ENCODE assay signal across 1 cellular context in the genomic region with DNA sequence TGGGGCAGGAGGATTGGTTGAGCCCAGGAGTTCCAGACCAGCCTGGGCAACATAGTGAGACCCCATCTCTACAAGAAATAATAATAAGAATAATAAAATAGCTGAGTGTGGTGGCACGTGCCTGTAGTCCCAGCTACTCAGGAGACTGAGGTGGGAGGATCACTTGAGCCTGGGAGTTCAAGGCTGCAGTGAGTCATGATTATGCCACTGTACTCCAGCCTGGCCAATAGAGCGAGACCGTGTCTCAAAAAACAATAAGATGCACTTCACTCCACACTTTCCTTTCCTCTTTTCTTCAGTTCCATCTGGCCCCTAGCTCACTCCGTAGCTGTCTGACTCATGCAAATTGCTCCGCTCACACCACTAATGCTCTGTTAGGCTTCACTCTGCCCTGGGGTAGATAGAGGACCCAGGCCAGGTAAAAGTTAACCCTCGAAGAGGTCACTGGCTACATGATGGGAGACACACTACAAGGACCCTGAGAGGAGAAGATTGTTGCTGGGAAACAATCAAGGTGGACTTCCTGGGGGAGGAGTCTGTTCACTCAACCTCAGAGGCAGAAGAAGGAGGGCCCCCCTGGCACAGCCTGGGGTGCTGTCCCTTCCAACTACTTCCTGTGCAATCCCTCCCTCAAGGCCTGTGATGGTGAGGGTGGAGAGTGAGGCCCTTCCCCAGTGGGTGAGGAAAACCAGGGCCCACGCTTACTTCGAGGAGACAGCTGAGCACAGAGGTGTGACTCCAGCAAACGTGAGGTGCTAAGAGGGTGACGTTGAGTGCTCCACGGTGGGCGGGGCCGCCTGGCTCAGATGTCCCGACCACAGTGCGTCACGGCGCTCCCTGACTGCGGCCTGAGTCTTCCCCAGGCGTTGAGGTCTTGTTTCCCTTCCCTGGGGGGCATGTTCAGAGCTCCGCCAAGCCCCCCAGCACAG.
TF ChIP-seq lines count a peak whose summit lies in the region.

No MANE protein-coding gene starts in this region.

TF ChIP-seq in HEK293, 187 proteins besides CTCF, POLR2A, EP300 and RAD21 (continued from another document):
- TF ChIP-seq, protein P1, sequence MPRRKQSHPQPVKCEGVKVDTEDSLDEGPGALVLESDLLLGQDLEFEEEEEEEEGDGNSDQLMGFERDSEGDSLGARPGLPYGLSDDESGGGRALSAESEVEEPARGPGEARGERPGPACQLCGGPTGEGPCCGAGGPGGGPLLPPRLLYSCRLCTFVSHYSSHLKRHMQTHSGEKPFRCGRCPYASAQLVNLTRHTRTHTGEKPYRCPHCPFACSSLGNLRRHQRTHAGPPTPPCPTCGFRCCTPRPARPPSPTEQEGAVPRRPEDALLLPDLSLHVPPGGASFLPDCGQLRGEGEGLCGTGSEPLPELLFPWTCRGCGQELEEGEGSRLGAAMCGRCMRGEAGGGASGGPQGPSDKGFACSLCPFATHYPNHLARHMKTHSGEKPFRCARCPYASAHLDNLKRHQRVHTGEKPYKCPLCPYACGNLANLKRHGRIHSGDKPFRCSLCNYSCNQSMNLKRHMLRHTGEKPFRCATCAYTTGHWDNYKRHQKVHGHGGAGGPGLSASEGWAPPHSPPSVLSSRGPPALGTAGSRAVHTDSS (tag by site-specific recombination; IDR thresholded peaks at IDR 0.05) = no peak
- TF ChIP-seq PRDM1 (tag by site-specific recombination; IDR thresholded peaks at IDR 0.05) (0 out of 2 replicates have a peak, but pooled peaks have one; percentile 14), ZNF121 (tag by site-specific recombination; IDR thresholded peaks at IDR 0.05) (0 out of 2 replicates have a peak, but pooled peaks have one; percentile 25), HOXA7 (CRISPR knock-in tag; IDR thresholded peaks at IDR 0.05; ENCODE audit: borderline replicate concordance) (no peak)
